ENCODE assay signal across 10 cellular contexts in genomic region chr6:166597711-166598440, GRCh38. TPM values are rescaled to one million over a fixed set of nuclear protein-coding genes. Genes with fewer than 3 reads are reported as not detected.
DNase-seq lines count a peak whose midpoint lies in the region; ATAC-seq and TF ChIP-seq lines count a peak whose summit lies in the region.
"Had no signal": no experiment of that assay in that cellular context is flagged by ENCODE, and none has a peak within 500 bp of the region (broad histone marks: within the 10 kb centered on the region; RNA-seq: fewer than 3 reads in every experiment).

No MANE protein-coding gene starts in this region.

- H3K27me3 Mint-ChIP-seq in HFFc6 (ENCODE audit: insufficient read depth), result no peaks in the 10 kb centered on the region
- no peaks in the 10 kb centered on the region for H3K27me3 Mint-ChIP-seq in progenitor cell of endocrine pancreas
- H3K27me3 Mint-ChIP-seq: activated CD4-positive, alpha-beta T cell treated with anti-CD3 and anti-CD28 coated beads, Interleukin-2, amount 10 ng/mL, durations not matched to agents 7 days and 5 days had no signal

- H3K4me1 ChIP-seq in adipocyte (ENCODE audit: control insufficient read depth, insufficient read depth, low read length) (peaks cover 42% of the 10 kb centered on the region), skeletal muscle tissue (ENCODE audit: control insufficient read depth in 3 of 3, insufficient read depth in 3 of 3, low read length in 3 of 3) (peaks cover 3 to 17% (median 4%) of the 10 kb centered on the region in 3 donors)

- H3K36me3 Mint-ChIP-seq in HFFc6 (ENCODE audit: low read depth) (peaks cover 22% of the 10 kb centered on the region), progenitor cell of endocrine pancreas (ENCODE audit: insufficient read depth) (peaks cover 6% of the 10 kb centered on the region)

- H3K4me3 ChIP-seq in adipocyte (ENCODE audit: low read length) (no peak overlapping the region), skeletal muscle tissue (ENCODE audit: low read length in 3 of 3) (no peak overlapping the region)

- H3K9me3 ChIP-seq in adipocyte (ENCODE audit: control insufficient read depth, low read length), result no peaks in the 10 kb centered on the region
- no peaks in the 10 kb centered on the region for H3K9me3 ChIP-seq in skeletal muscle tissue (ENCODE audit: control insufficient read depth in 3 of 3, low read length in 3 of 3)

- no peak for ATAC-seq in HG03342 (IDR thresholded peaks at IDR 0.05; ENCODE audit: unreplicated experiment)

- H3K9ac ChIP-seq in adipocyte (ENCODE audit: low read length) (peak overlapping the region; percentile 41), skeletal muscle tissue (ENCODE audit: low read depth in 1 of 3, low read length in 3 of 3) (no peak overlapping the region)

- H3K36me3 ChIP-seq in adipocyte (ENCODE audit: control insufficient read depth, insufficient read depth, low read length, severe bottlenecking) (no peaks in the 10 kb centered on the region), skeletal muscle tissue (ENCODE audit: control insufficient read depth in 3 of 3, insufficient read depth in 3 of 3, low read length in 3 of 3) (peaks cover 0 to 2% (median 0%) of the 10 kb centered on the region in 3 donors)

- peak overlapping the region; percentile 26 for H3K27ac ChIP-seq in skeletal muscle tissue (ENCODE audit: low read depth, low read length)

- DNase-seq in HFFc6 (no peak), adipocyte (ENCODE audit: low read depth) (no peak), iPS-NIHi11 (ENCODE audit: low spot score) (peak; percentile 19), progenitor cell of endocrine pancreas (ENCODE audit: low spot score, unreplicated experiment) (no peak), ACHN (no peak)
- no peak for DNase-seq in activated CD8-positive, alpha-beta memory T cell treated with anti-CD3 and anti-CD28 coated beads, Interleukin-2, amount 50 U/mL, for 48 hours
- DNase-seq: activated CD4-positive, alpha-beta T cell treated with anti-CD3 and anti-CD28 coated beads, Interleukin-2, amount 10 ng/mL, durations not matched to agents 7 days and 5 days; activated naive CD4-positive, alpha-beta T cell treated with anti-CD3 and anti-CD28 coated beads for 36 hours had no signal

- TF ChIP-seq CTCF in HFFc6 (IDR thresholded peaks at IDR 0.05) (no peak), progenitor cell of endocrine pancreas (IDR thresholded peaks at IDR 0.05; ENCODE audit: unreplicated experiment) (no peak)

- peak overlapping the region; percentile 98 for H3K27ac Mint-ChIP-seq in HFFc6
- H3K27ac Mint-ChIP-seq in progenitor cell of endocrine pancreas, result no peak overlapping the region
- H3K27ac Mint-ChIP-seq: activated CD4-positive, alpha-beta T cell treated with anti-CD3 and anti-CD28 coated beads, Interleukin-2, amount 10 ng/mL, durations not matched to agents 7 days and 5 days; activated naive CD4-positive, alpha-beta T cell treated with anti-CD3 and anti-CD28 coated beads for 36 hours had no signal

- H3K9me3 Mint-ChIP-seq in HFFc6 (peaks cover 13% of the 10 kb centered on the region), progenitor cell of endocrine pancreas (ENCODE audit: low read depth) (no peaks in the 10 kb centered on the region)
- H3K9me3 Mint-ChIP-seq: activated CD4-positive, alpha-beta T cell treated with anti-CD3 and anti-CD28 coated beads, Interleukin-2, amount 10 ng/mL, durations not matched to agents 7 days and 5 days; activated naive CD4-positive, alpha-beta T cell treated with anti-CD3 and anti-CD28 coated beads for 36 hours had no signal

- H3K27me3 ChIP-seq in adipocyte (replicated peaks; ENCODE audit: control insufficient read depth, insufficient read depth, low read length) (no peaks in the 10 kb centered on the region), skeletal muscle tissue (ENCODE audit: control insufficient read depth in 3 of 3, insufficient read depth in 3 of 3, low read length in 3 of 3) (no peaks in the 10 kb centered on the region)

- H3K4me3 Mint-ChIP-seq in HFFc6 (peak overlapping the region; percentile 49), progenitor cell of endocrine pancreas (ENCODE audit: low read depth) (no peak overlapping the region)
- H3K4me3 Mint-ChIP-seq: activated CD4-positive, alpha-beta T cell treated with anti-CD3 and anti-CD28 coated beads, Interleukin-2, amount 10 ng/mL, durations not matched to agents 7 days and 5 days; activated naive CD4-positive, alpha-beta T cell treated with anti-CD3 and anti-CD28 coated beads for 36 hours had no signal

- H3K4me1 Mint-ChIP-seq in HFFc6 (ENCODE audit: low read depth), result peaks cover 74% of the 10 kb centered on the region
- peaks cover 3% of the 10 kb centered on the region for H3K4me1 Mint-ChIP-seq in progenitor cell of endocrine pancreas (ENCODE audit: low read depth)
- H3K4me1 Mint-ChIP-seq: activated CD4-positive, alpha-beta T cell treated with anti-CD3 and anti-CD28 coated beads, Interleukin-2, amount 10 ng/mL, durations not matched to agents 7 days and 5 days had no signal

- in situ Hi-C loops in ACHN (cut with HindIII; ENCODE audit: low pct_ligation_motif_present, low pct_unique_long_range_greater_than_20kb, low sequenced_read_pairs), result no loop called here

RNA-seq across cellular contexts. Expression of gene RAMACL, which starts 11.4 kb away (rescaled TPM):
- total RNA-seq in HFFc6 (2021; fragmentation: NEBNext Ultra II Directional; extraction: Animal tissue kit (Norgen Biotek cat#: 25700)), result 1 to 10 TPM; 2.0 to 3.6 (median 2.8) TPM
- 1.0 TPM for total RNA-seq in skeletal muscle tissue
- total RNA-seq in progenitor cell of endocrine pancreas, result 1.7 and 2.7 TPM in 2 replicates

RNA-seq across cellular contexts. Expression of gene RPS6KA2, which starts 29.2 kb away (rescaled TPM):
- 10 to 100 TPM; 10.1 to 13.9 (median 11.9) TPM for total RNA-seq in HFFc6 (2021; fragmentation: NEBNext Ultra II Directional; extraction: Animal tissue kit (Norgen Biotek cat#: 25700))
- 10.4 TPM for total RNA-seq in skeletal muscle tissue
- total RNA-seq in progenitor cell of endocrine pancreas, result 37.5 and 43.1 TPM in 2 replicates
